In genomic region chr7:28389504-28390385, GRCh38 we compare ENCODE assay signal across 8 cellular contexts. TPM values are rescaled to one million over a fixed set of nuclear protein-coding genes. Genes with fewer than 3 reads are reported as not detected.
DNase-seq lines count a peak whose midpoint lies in the region; ATAC-seq and TF ChIP-seq lines count a peak whose summit lies in the region.

No MANE protein-coding gene starts in this region.

- peaks cover 28% of the 10 kb centered on the region for H3K27me3 Mint-ChIP-seq in osteocyte (ENCODE audit: unreplicated experiment)

- peak overlapping the region; percentile 55 for H3K4me3 Mint-ChIP-seq in osteocyte (ENCODE audit: unreplicated experiment)

- H3K36me3 ChIP-seq in GM06990 (ENCODE audit: control insufficient read depth, insufficient read depth, low read length), result no peaks in the 10 kb centered on the region

- ATAC-seq in SK-N-SH treated with all-trans-retinoic acid at 6 μM for 48 hours (peak; percentile 80), GM21786 (IDR thresholded peaks at IDR 0.05; ENCODE audit: unreplicated experiment) (no peak), HG02884 (IDR thresholded peaks at IDR 0.05; ENCODE audit: unreplicated experiment) (no peak), GM21526 (IDR thresholded peaks at IDR 0.05; ENCODE audit: low FRiP score, unreplicated experiment) (no peak)

- peak; percentile 59 for TF ChIP-seq CTCF in GM06990 (IDR thresholded peaks at IDR 0.05; ENCODE audit: insufficient read depth, low read length, poor library complexity, severe bottlenecking)
- TF ChIP-seq CTCF in fibroblast of villous mesenchyme (IDR thresholded peaks at IDR 0.05; ENCODE audit: insufficient read depth, low read depth, low read length), result peak; percentile 74
- TF ChIP-seq CTCF in osteocyte (IDR thresholded peaks at IDR 0.05), result peak; percentile 81

- DNase-seq in GM06990 (ENCODE audit: extremely low read depth, insufficient read length) (peak; percentile 20), NCI-H1092 (lab: John Stamatoyannopoulos, UW) (peak; percentile 78), fibroblast of villous mesenchyme (ENCODE audit: low read depth) (peak; percentile 77), osteocyte (ENCODE audit: extremely low spot score, unreplicated experiment) (no peak)

- 0 out of 2 replicates have a peak overlapping the region, but pooled peaks have one; percentile 6 for H3K4me3 ChIP-seq in GM06990 (replicated peaks; ENCODE audit: low read depth, low read length)
- peak overlapping the region; percentile 14 for H3K4me3 ChIP-seq in fibroblast of villous mesenchyme (ENCODE audit: low read depth, low read length)

- peaks cover 7% of the 10 kb centered on the region for H3K4me1 Mint-ChIP-seq in osteocyte (ENCODE audit: unreplicated experiment)

- H3K27ac Mint-ChIP-seq in osteocyte (ENCODE audit: unreplicated experiment), result no peak overlapping the region

- H3K27me3 ChIP-seq in GM06990 (replicated peaks; ENCODE audit: control insufficient read depth, insufficient read depth, low read length), result no peaks in the 10 kb centered on the region

- no peaks in the 10 kb centered on the region for H3K36me3 Mint-ChIP-seq in osteocyte (ENCODE audit: unreplicated experiment)

- no peaks in the 10 kb centered on the region for H3K9me3 Mint-ChIP-seq in osteocyte (ENCODE audit: unreplicated experiment)

TF ChIP-seq in SK-N-SH treated with all-trans-retinoic acid at 6 μM for 48 hours, 23 proteins besides CTCF, POLR2A, EP300 and RAD21:
- TF ChIP-seq ESRRG (CRISPR knock-in tag; IDR thresholded peaks at IDR 0.05), result no peak
- TF ChIP-seq ZC3H10 (CRISPR knock-in tag; IDR thresholded peaks at IDR 0.05), result no peak
- no peak for TF ChIP-seq CSDC2 (CRISPR knock-in tag; IDR thresholded peaks at IDR 0.05)
- no peak for TF ChIP-seq RARB (CRISPR knock-in tag; IDR thresholded peaks at IDR 0.05)
- no peak for TF ChIP-seq ZNF8 (CRISPR knock-in tag; IDR thresholded peaks at IDR 0.05)

RNA-seq across cellular contexts. Expression of gene CREB5, which starts 22.6 kb away (rescaled TPM):
- total RNA-seq in fibroblast of villous mesenchyme, result 6.0 and 9.3 TPM in 2 replicates
- 6.5 and 7.5 TPM in 2 replicates for total RNA-seq in osteocyte
